Comparison of ENCODE assay signal across 24 cellular contexts in the genomic region with DNA sequence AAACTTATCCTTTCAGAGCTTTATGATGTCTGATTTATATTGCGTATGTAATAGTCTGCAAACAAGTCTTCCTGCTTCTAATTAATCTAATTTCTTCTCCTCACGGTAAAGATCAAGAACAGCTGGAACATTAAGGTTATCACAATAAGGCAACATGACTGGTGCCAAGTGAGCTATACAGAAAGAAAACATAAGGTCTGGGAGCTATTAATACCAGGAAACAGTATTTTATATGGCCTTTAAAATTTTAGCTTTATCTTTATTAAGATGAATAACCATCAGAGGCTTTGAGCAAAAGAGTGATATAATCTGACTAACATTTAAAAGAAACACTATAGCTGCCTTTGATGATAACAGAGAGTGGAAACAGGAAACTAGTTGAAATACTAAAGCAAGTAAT. TPM values are rescaled to one million over a fixed set of nuclear protein-coding genes. Genes with fewer than 3 reads are reported as not detected.
"Had no signal": no experiment of that assay in that cellular context is flagged by ENCODE, and none has a peak within 500 bp of the region (broad histone marks: within the 10 kb centered on the region; RNA-seq: fewer than 3 reads in every experiment).

No MANE protein-coding gene starts in this region.

- H3K27ac ChIP-seq: coronary artery, esophagus muscularis mucosa, foreskin keratinocyte, gastroesophageal sphincter, heart left ventricle, lower lobe of right lung, neural progenitor cell, parathyroid adenoma, spleen, transverse colon, vagina had no signal

- H3K36me3 ChIP-seq: esophagus muscularis mucosa, gastroesophageal sphincter, heart left ventricle, lower lobe of right lung, neural progenitor cell, spleen, transverse colon, vagina had no signal

- H3K9me3 ChIP-seq: esophagus muscularis mucosa, gastroesophageal sphincter, lower lobe of right lung, transverse colon, vagina had no signal

- DNase-seq: effector CD4-positive, alpha-beta T cell; foreskin keratinocyte; heart left ventricle; hippocampal formation; islet precursor cell; kidney glomerular epithelial cell; left colon; left ventricle myocardium superior; lower lobe of right lung; naive B cell; spleen; stimulated activated naive B cell treated with anti-CD40 and anti-IgM and Interleukin-4, amounts not matched to agents 10 μg/mL and 1 μg/mL and 100 μg/mL, for 72 hours; transverse colon had no signal

- FAIRE-seq: endothelial cell of umbilical vein had no signal

- H3K4me3 ChIP-seq: coronary artery, esophagus muscularis mucosa, gastroesophageal sphincter, heart left ventricle, lower lobe of right lung, neural progenitor cell, spleen, transverse colon, vagina had no signal

- ATAC-seq: foreskin keratinocyte; gastroesophageal sphincter; heart left ventricle; left colon; left ventricle myocardium superior; lower lobe of right lung; natural killer cell treated with Interleukin-12 subunit alpha and Interleukin-12 subunit beta and Interleukin-15 and Interleukin-18, amount 100 ng/mL, for 72 hours; sciatic nerve; stimulated activated naive B cell treated with anti-CD40 and anti-IgM and Interleukin-4, amounts not matched to agents 10 μg/mL and 1 μg/mL and 100 μg/mL, for 72 hours had no signal

- H3K4me1 ChIP-seq: esophagus muscularis mucosa, foreskin keratinocyte, gastroesophageal sphincter, heart left ventricle, lower lobe of right lung, parathyroid adenoma, spleen, transverse colon, vagina had no signal

- H3K27me3 ChIP-seq: esophagus muscularis mucosa, foreskin keratinocyte, gastroesophageal sphincter, heart left ventricle, neural progenitor cell, spleen, transverse colon, vagina had no signal

RNA-seq across cellular contexts. Expression of a gene that starts 28.7 kb away (rescaled TPM):
- polyA plus RNA-seq: endothelial cell of umbilical vein, fibroblast of lung, foreskin keratinocyte, heart left ventricle, spleen had no signal

RNA-seq across cellular contexts. Expression of a gene that starts 54.5 kb away (rescaled TPM):
- polyA plus RNA-seq: endothelial cell of umbilical vein, fibroblast of lung, foreskin keratinocyte, heart left ventricle, spleen, thymus had no signal
